8 cellular contexts compared by ENCODE assay signal in the genomic region with DNA sequence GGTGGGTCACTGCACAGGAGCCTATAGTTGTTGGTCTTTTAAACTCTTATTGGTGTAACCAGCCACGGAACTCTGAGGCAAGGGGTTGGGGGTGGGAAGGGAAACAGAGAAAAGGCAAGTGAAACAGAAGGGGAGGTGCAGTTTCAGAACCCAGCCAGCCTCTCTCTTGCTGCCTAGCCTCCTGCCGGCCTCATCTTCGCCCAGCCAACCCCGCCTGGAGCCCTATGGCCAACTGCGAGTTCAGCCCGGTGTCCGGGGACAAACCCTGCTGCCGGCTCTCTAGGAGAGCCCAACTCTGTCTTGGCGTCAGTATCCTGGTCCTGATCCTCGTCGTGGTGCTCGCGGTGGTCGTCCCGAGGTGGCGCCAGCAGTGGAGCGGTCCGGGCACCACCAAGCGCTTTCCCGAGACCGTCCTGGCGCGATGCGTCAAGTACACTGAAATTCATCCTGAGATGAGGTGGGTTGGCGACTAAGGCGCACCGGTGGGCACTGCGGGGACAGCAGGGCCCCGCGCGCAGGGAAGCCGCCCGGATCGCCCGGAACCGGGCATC. TPM values are rescaled to one million over a fixed set of nuclear protein-coding genes. Genes with fewer than 3 reads are reported as not detected.
DNase-seq lines count a peak whose midpoint lies in the region; ATAC-seq and TF ChIP-seq lines count a peak whose summit lies in the region.

A gene (plus strand): TSS at position 138 of the 551 bp plus-strand sequence. CDS start 87 bp downstream, at position 225.

- H2BK5ac ChIP-seq in IMR-90 (ENCODE audit: low read depth, low read length, poor library complexity, severe bottlenecking), result no peak within 1 kb of the TSS

- dilution Hi-C loops in IMR-90 (cut with HindIII; ENCODE audit: low sequenced_read_pairs, unreplicated experiment), result no loop called here

- no peak within 1 kb of the TSS for H2BK15ac ChIP-seq in IMR-90 (ENCODE audit: low read depth, low read length)

- H4K91ac ChIP-seq in IMR-90 (ENCODE audit: insufficient read depth, low read depth, low read length), result no peak within 1 kb of the TSS

- H2BK120ac ChIP-seq in IMR-90 (ENCODE audit: low read depth, low read length), result no peak within 1 kb of the TSS

- TF ChIP-seq CTCF in IMR-90 (conservative IDR thresholded peaks at IDR 0.05; ENCODE audit: low read depth, low read length) (no peak), heart right ventricle (IDR thresholded peaks at IDR 0.05) (peak in 1 of 9 donors; percentile 5), psoas muscle (IDR thresholded peaks at IDR 0.05) (no peak)

- H4K8ac ChIP-seq in IMR-90 (ENCODE audit: low read depth in 2 of 2, low read length in 2 of 2), result no peak within 1 kb of the TSS

- H3K27ac ChIP-seq in IMR-90 (ENCODE audit: insufficient read depth, low read length) (no peak within 1 kb of the TSS), heart right ventricle (peak within 1 kb of the TSS; percentile 7 to 87 (median 72)), psoas muscle (peak within 1 kb of the TSS; percentile 85)

- no peaks in the 10 kb centered on the region for H3K36me3 ChIP-seq in IMR-90 (ENCODE audit: control insufficient read depth, insufficient read depth, low read length)
- no peaks in the 10 kb centered on the region for H3K36me3 ChIP-seq in heart right ventricle
- H3K36me3 ChIP-seq in psoas muscle (ENCODE audit: insufficient read depth in 1 of 2, low read depth in 1 of 2), result no peaks in the 10 kb centered on the region

- BruUV-seq in IMR-90 (replicated peaks; lab: Mats Ljungman, UMichigan), result no TSS peak

- POLR2A ChIA-PET in IMR-90 (lab: Charles Lee; ENCODE audit: unreplicated experiment), result no interaction called here

- intact Hi-C loops in IMR-90 (cut with micrococcal nuclease) (no loop called here), heart right ventricle (cut with DNase I) (no loop called here), psoas muscle (cut with DNase I) (loop anchor here in 1 of 2 donors (2.0 kb wide), 1 partner anchor 21 kb away; no protein-coding TSS in a partner anchor)

- WGBS in IMR-90 (ENCODE audit: extremely low coverage in 2 of 2, insufficient read length in 1 of 2), 2 experiments, result 5% methylated on average over 19 of the region's 36 CpGs; no CpG with 5 or more reads in 1 of the 2 experiments
- WGBS in heart right ventricle, 2 donors, result 4 to 5% methylated on average over 36 of the region's 36 CpGs
- 1 to 2% (median 1%) methylated on average over 36 of the region's 36 CpGs for WGBS in psoas muscle, 3 donors

- ATAC-seq in GM21515 (IDR thresholded peaks at IDR 0.05; ENCODE audit: unreplicated experiment) (peak; percentile 77), IMR-90 (ENCODE audit: low read depth) (peak; percentile 44), heart right ventricle (peak; percentile 58 to 76 (median 64)), psoas muscle (peak; percentile 64 to 76 (median 72))

- H3K9me3 ChIP-seq in IMR-90 (ENCODE audit: control insufficient read depth, insufficient read depth, low read length), result no peaks in the 10 kb centered on the region
- no peaks in the 10 kb centered on the region for H3K9me3 ChIP-seq in heart right ventricle
- no peaks in the 10 kb centered on the region for H3K9me3 ChIP-seq in psoas muscle

- H3K9ac ChIP-seq in IMR-90 (ENCODE audit: low read depth, low read length), result no peak within 1 kb of the TSS

- H3K4ac ChIP-seq in IMR-90 (ENCODE audit: low read depth, low read length), result no peak within 1 kb of the TSS

- H3K27me3 ChIP-seq in IMR-90 (ENCODE audit: control insufficient read depth, insufficient read depth, low read length), result peaks cover 53% of the 10 kb centered on the region
- H3K27me3 ChIP-seq in heart right ventricle, result peaks cover 0 to 5% (median 0%) of the 10 kb centered on the region in 7 donors
- H3K27me3 ChIP-seq in psoas muscle (ENCODE audit: insufficient read depth in 3 of 3, low read length in 2 of 3), result no peaks in the 10 kb centered on the region

- H3K9me1 ChIP-seq in IMR-90 (ENCODE audit: insufficient read depth, low read length), result no peaks in the 10 kb centered on the region

- H3K4me3 ChIP-seq in IMR-90 (ENCODE audit: insufficient read depth, low read depth, low read length), result peak within 1 kb of the TSS; percentile 30
- H3K4me3 ChIP-seq in heart right ventricle, result peak within 1 kb of the TSS; percentile 57 to 76 (median 64)
- peak within 1 kb of the TSS; percentile 73 for H3K4me3 ChIP-seq in psoas muscle

- no peak within 1 kb of the TSS for H4K5ac ChIP-seq in IMR-90 (ENCODE audit: low read depth, low read length)

- H2AFZ ChIP-seq in IMR-90 (replicated peaks; ENCODE audit: low read length, poor library complexity), result peak within 1 kb of the TSS; percentile 77

- H3K4me1 ChIP-seq in IMR-90 (ENCODE audit: control insufficient read depth, insufficient read depth, low read length) (no peaks in the 10 kb centered on the region; the same call in 1 of the 2 replicates), heart right ventricle (peaks cover 0 to 57% (median 20%) of the 10 kb centered on the region in 9 donors), psoas muscle (peaks cover 20% of the 10 kb centered on the region)

- DNase-seq in GF-D8 (lab: John Stamatoyannopoulos, UW), result peak; percentile 7
- DNase-seq in IMR-90, result no peak
- DNase-seq in activated T-cell treated with anti-CD3 and anti-CD28 coated beads, Interleukin-2, amount 50 U/mL, for 48 hours, result peak; percentile 62 to 72
- DNase-seq in heart right ventricle, result peak; percentile 15 to 60
- DNase-seq in psoas muscle, result peak; percentile 33 to 73
- DNase-seq in SW480 (ENCODE audit: low spot score), result no peak
- no peak for DNase-seq in cerebellar cortex (ENCODE audit: low spot score)

- H3K79me1 ChIP-seq in IMR-90 (ENCODE audit: low read depth in 1 of 2, low read length in 2 of 2), result no peaks in the 10 kb centered on the region

- H2AK9ac ChIP-seq in IMR-90 (replicated peaks; ENCODE audit: low read depth, low read length, poor library complexity), result no peak within 1 kb of the TSS

- no peak within 1 kb of the TSS for H3K56ac ChIP-seq in IMR-90 (ENCODE audit: extremely low read depth, insufficient read depth, low read length)

- no peak within 1 kb of the TSS for H2AK5ac ChIP-seq in IMR-90 (ENCODE audit: low read depth, low read length)

- no peak for TF ChIP-seq RAD21 in IMR-90 (IDR thresholded peaks at IDR 0.05; ENCODE audit: low read length)

- no peaks in the 10 kb centered on the region for H4K20me1 ChIP-seq in IMR-90 (ENCODE audit: insufficient read depth, low read length)

- peak within 1 kb of the TSS; percentile 78 for H3K4me2 ChIP-seq in IMR-90 (ENCODE audit: low read depth, low read length)

- no peak within 1 kb of the TSS for H2BK20ac ChIP-seq in IMR-90 (ENCODE audit: low read depth, low read length)

- H3K23ac ChIP-seq in IMR-90 (ENCODE audit: low read depth, low read length), result no peak within 1 kb of the TSS; the same call in 1 of the 2 replicates

- in situ Hi-C loops in IMR-90 (cut with MboI; ENCODE audit: low sequenced_read_pairs), result no loop called here

- TF ChIP-seq POLR2A in IMR-90 (IDR thresholded peaks at IDR 0.05; ENCODE audit: low read depth, low read length), result no peak

- no peak within 1 kb of the TSS for H3K14ac ChIP-seq in IMR-90 (replicated peaks; ENCODE audit: low read depth, low read length)

- CTCF ChIA-PET in IMR-90 (lab: Yijun Ruan, JAX), result no interaction called here

- H3K18ac ChIP-seq in IMR-90 (ENCODE audit: low read depth, low read length), result no peak within 1 kb of the TSS

TF ChIP-seq in IMR-90, 13 proteins besides CTCF, POLR2A, EP300 and RAD21:
- TF ChIP-seq CEBPB (IDR thresholded peaks at IDR 0.05; ENCODE audit: low read depth, low read length), result no peak

RNA-seq across cellular contexts. Expression of the gene that starts here (rescaled TPM):
- total RNA-seq in IMR-90 (2012; rRNA removed), result not detected in 2 replicates
- not detected in 2 replicates for polyA plus RNA-seq in IMR-90 (2012; rRNA removed)
- polyA plus RNA-seq in IMR-90 (2012; cell fraction: cytosol; rRNA removed), result not detected in 2 replicates
- polyA plus RNA-seq in IMR-90 (2012; cell fraction: nucleus; rRNA removed; ENCODE audit: low replicate concordance), result not detected in 2 replicates
- 10 to 100 TPM in 1 of 10 donors, 1 to 10 TPM in 7, under 1 TPM in 2; 0.68 to 11.3 (median 3.3) TPM for total RNA-seq in heart right ventricle
- 1 to 10 TPM; 1.3 to 3.7 TPM for polyA plus RNA-seq in heart right ventricle
- total RNA-seq in psoas muscle, result 1 to 10 TPM; 3.1 to 6.8 (median 4.5) TPM
- 1 to 10 TPM; 1.5 to 4.6 (median 2.7) TPM for polyA plus RNA-seq in psoas muscle

Comparison
In these comparisons a context has a peak if more than half of its experiments do, and no peak if none do; other contexts are left out.
1. Peak in ATAC-seq, H3K4me3 ChIP-seq and H3K4me2 ChIP-seq in IMR-90; RNA of the gene not detected or under 1 TPM.
2. DNase-seq: peak in GF-D8 (single experiment), activated T-cell treated with anti-CD3 and anti-CD28 coated beads, Interleukin-2, amount 50 U/mL, for 48 hours (2 of 2), heart right ventricle (2 of 2) and psoas muscle (2 of 2); none in IMR-90 (single experiment), SW480 (single experiment) and cerebellar cortex (single experiment).
3. Peak in every context shown above with its lines, with median percentiles within 50 percentile points of each other: ATAC-seq and H3K4me3 ChIP-seq.